Comparison of ENCODE assay signal across 10 cellular contexts in genomic region chr7:88169717-88170320, GRCh38. TPM values are rescaled to one million over a fixed set of nuclear protein-coding genes. Genes with fewer than 3 reads are reported as not detected.
DNase-seq lines count a peak whose midpoint lies in the region; ATAC-seq and TF ChIP-seq lines count a peak whose summit lies in the region.
"Had no signal": no experiment of that assay in that cellular context is flagged by ENCODE, and none has a peak within 500 bp of the region (broad histone marks: within the 10 kb centered on the region; RNA-seq: fewer than 3 reads in every experiment).

No MANE protein-coding gene starts in this region.

- H3K9ac ChIP-seq in DND-41 (ENCODE audit: low read depth, low read length), result no peak overlapping the region

- no peaks in the 10 kb centered on the region for H3K79me2 ChIP-seq in DND-41 (ENCODE audit: insufficient read depth, low read length)

- H3K9me3 ChIP-seq in DND-41 (ENCODE audit: insufficient read depth, low read length, severe bottlenecking) (no peaks in the 10 kb centered on the region), HEK293 (ENCODE audit: control insufficient read depth, insufficient read depth, low read depth, low read length) (no peaks in the 10 kb centered on the region), Peyer's patch (no peaks in the 10 kb centered on the region), testis (no peaks in the 10 kb centered on the region)
- H3K9me3 ChIP-seq: SJCRH30 had no signal

- POLR2A ChIA-PET in HEK293 (lab: Yijun Ruan, JAX), result no interaction called here

- H3K27me3 ChIP-seq in DND-41 (ENCODE audit: insufficient read depth, low read length, poor library complexity) (no peaks in the 10 kb centered on the region), Peyer's patch (no peaks in the 10 kb centered on the region), testis (no peaks in the 10 kb centered on the region)
- H3K27me3 ChIP-seq: SJCRH30 had no signal

- H2AFZ ChIP-seq in DND-41 (ENCODE audit: low read depth, low read length), result no peak overlapping the region

- 0 out of 2 replicates have a peak, but pooled peaks cover 4% of the 10 kb centered on the region for H3K36me3 ChIP-seq in DND-41 (ENCODE audit: insufficient read depth, low read length)
- H3K36me3 ChIP-seq in HEK293 (ENCODE audit: control insufficient read depth in 2 of 2, insufficient read depth in 1 of 2, low read length in 2 of 2), result no peaks in the 10 kb centered on the region
- H3K36me3 ChIP-seq in Peyer's patch, result no peaks in the 10 kb centered on the region
- no peaks in the 10 kb centered on the region for H3K36me3 ChIP-seq in testis (ENCODE audit: low read depth, missing control alignments)
- H3K36me3 ChIP-seq: SJCRH30 had no signal

- H3K4me3 ChIP-seq in DND-41 (ENCODE audit: low read depth in 1 of 2, low read length in 2 of 2), result no peak overlapping the region
- H3K4me3 ChIP-seq in HEK293 (ENCODE audit: low read depth, low read length), result no peak overlapping the region
- H3K4me3 ChIP-seq in Peyer's patch, result no peak overlapping the region
- no peak overlapping the region for H3K4me3 ChIP-seq in fibroblast of villous mesenchyme (ENCODE audit: low read depth, low read length)
- no peak overlapping the region for H3K4me3 ChIP-seq in testis
- H3K4me3 ChIP-seq: SJCRH30 had no signal

- no peak for DNase-seq in DND-41
- no peak for DNase-seq in Peyer's patch
- DNase-seq in fibroblast of villous mesenchyme (ENCODE audit: low read depth), result peak; percentile 13
- DNase-seq in testis, result no peak
- no peak for DNase-seq in iPS-NIHi11 (ENCODE audit: low spot score)
- DNase-seq: naive B cell had no signal

- H3K27ac ChIP-seq in DND-41 (ENCODE audit: low read length), result no peak overlapping the region
- H3K27ac ChIP-seq in HEK293 (ENCODE audit: extremely low read depth, low read depth, low read length), result no peak overlapping the region
- no peak overlapping the region for H3K27ac ChIP-seq in Peyer's patch
- H3K27ac ChIP-seq in testis, result no peak overlapping the region
- H3K27ac ChIP-seq: SJCRH30 had no signal

- WGBS in testis, 2 donors, result 22 to 32% methylated on average over 1 of the region's 1 CpG

- no peaks in the 10 kb centered on the region for H3K4me1 ChIP-seq in DND-41 (ENCODE audit: insufficient read depth, low read length)
- H3K4me1 ChIP-seq in HEK293 (ENCODE audit: control insufficient read depth, insufficient read depth, low read length), result no peaks in the 10 kb centered on the region
- no peaks in the 10 kb centered on the region for H3K4me1 ChIP-seq in Peyer's patch
- H3K4me1 ChIP-seq in testis, result no peaks in the 10 kb centered on the region
- H3K4me1 ChIP-seq: SJCRH30 had no signal

- ATAC-seq in DND-41 (ENCODE audit: insufficient read depth, low read depth) (peak; percentile 54; the same call in 2 of the 3 replicates), GM21515 (IDR thresholded peaks at IDR 0.05; ENCODE audit: unreplicated experiment) (no peak), GM21381 (IDR thresholded peaks at IDR 0.05; ENCODE audit: unreplicated experiment) (no peak)

- TF ChIP-seq CTCF in DND-41 (IDR thresholded peaks at IDR 0.05; ENCODE audit: borderline replicate concordance, extremely low read depth, low read length, poor library complexity, severe bottlenecking) (peak; percentile 64), HEK293 (tag by site-specific recombination; IDR thresholded peaks at IDR 0.05) (no peak), Peyer's patch (IDR thresholded peaks at IDR 0.05) (peak in 4 of 6 experiments; percentile 43 to 64 (median 54)), fibroblast of villous mesenchyme (IDR thresholded peaks at IDR 0.05; ENCODE audit: insufficient read depth, low read depth, low read length) (peak; percentile 52), testis (IDR thresholded peaks at IDR 0.05) (peak in 2 of 3 experiments; percentile 28 to 69)

- no peak overlapping the region for H3K4me2 ChIP-seq in DND-41 (ENCODE audit: insufficient read depth, low read length)

- TF ChIP-seq POLR2A in Peyer's patch (IDR thresholded peaks at IDR 0.05) (no peak), testis (IDR thresholded peaks at IDR 0.05) (no peak)

- intact Hi-C loops in testis (cut with DNase I; ENCODE audit: low total_unique reads), result no loop called here

- H4K20me1 ChIP-seq in DND-41 (ENCODE audit: insufficient read depth, low read length), result no peaks in the 10 kb centered on the region

- CTCF ChIA-PET in HEK293 (lab: Yijun Ruan, JAX), result interaction anchor here (0.6 to 2.2 kb wide), 20 partner anchors 10 to 562 kb away, joined by 3 to 14 read pairs (median 4); no protein-coding TSS in a partner anchor

TF ChIP-seq in HEK293, 187 proteins besides CTCF, POLR2A, EP300 and RAD21:
- TF ChIP-seq ZNF354C (tag by site-specific recombination; IDR thresholded peaks at IDR 0.05; ENCODE audit: borderline replicate concordance, low read depth), result no peak
- TF ChIP-seq ZNF654 (tag by site-specific recombination; IDR thresholded peaks at IDR 0.05; ENCODE audit: low read depth), result peak; percentile 45
- TF ChIP-seq ZNF280C (tag by site-specific recombination; IDR thresholded peaks at IDR 0.05), result no peak
TF ChIP-seq in HEK293: peak in this region for 1.

RNA-seq across cellular contexts. Expression of gene SRI, which starts 50.0 kb away (rescaled TPM):
- total RNA-seq in Peyer's patch, result 100 to 1,000 TPM; 158 to 281 (median 250) TPM
- 59.9 and 81.2 TPM in 2 replicates for total RNA-seq in fibroblast of villous mesenchyme
- total RNA-seq in testis, result 10 to 100 TPM; 53.1 to 67.8 TPM
- polyA plus RNA-seq in testis (ENCODE audit: insufficient read depth, low read depth, low replicate concordance), result 96.1 TPM
